ENCODE assay signal across 16 cellular contexts in genomic region chr16:13510425-13511151, GRCh38.
A peak's percentile ranks its signal among the peaks of the same experiment; 100 is the strongest.
DNase-seq lines count a peak whose midpoint lies in the region; TF ChIP-seq lines count a peak whose summit lies in the region.
"Had no signal": no experiment of that assay in that cellular context is flagged by ENCODE, and none has a peak within 500 bp of the region (broad histone marks: within the 10 kb centered on the region; RNA-seq: fewer than 3 reads in every experiment).

No MANE protein-coding gene starts in this region.

- H3K4me3 ChIP-seq in NB4 (ENCODE audit: low read depth, low read length) (no peak overlapping the region), epithelial cell of esophagus (ENCODE audit: low read length) (no peak overlapping the region), smooth muscle cell (no peak overlapping the region)
- H3K4me3 ChIP-seq: sigmoid colon, SJCRH30 had no signal

- H3K27ac ChIP-seq in smooth muscle cell (ENCODE audit: low read depth) = no peak overlapping the region
- H3K27ac ChIP-seq: sigmoid colon, SJCRH30 had no signal

- DNase-seq in NCI-H82 (lab: John Stamatoyannopoulos, UW) = peak; percentile 37
- no peak for DNase-seq in NCI-H82 treated with DMSO at 0.1 percent for 48 hours (lab: John Stamatoyannopoulos, UW; ENCODE audit: unreplicated experiment)
- DNase-seq in NB4 (ENCODE audit: low read depth) = peak; percentile 7
- no peak for DNase-seq in epithelial cell of esophagus (ENCODE audit: low read depth)
- DNase-seq in smooth muscle cell (lab: John Stamatoyannopoulos, UW; ENCODE audit: unreplicated experiment) = no peak
- no peak for DNase-seq in NCI-H187 (lab: John Stamatoyannopoulos, UW)
- DNase-seq in foreskin melanocyte = no peak
- DNase-seq in amniotic stem cell (lab: John Stamatoyannopoulos, UW) = no peak
- DNase-seq: activated CD4-positive, alpha-beta memory T cell treated with anti-CD3 and anti-CD28 coated beads, Interleukin-2, amount 10 ng/mL, durations not matched to agents 7 days and 5 days; activated effector memory CD4-positive, alpha-beta T cell treated with Interleukin-2 at 50 U/mL for 16 hours; anterior cingulate cortex; cortex of kidney; GF-D8; NCI-H2029; sigmoid colon had no signal

- no peaks in the 10 kb centered on the region for H3K4me1 ChIP-seq in smooth muscle cell (ENCODE audit: low read depth)
- H3K4me1 ChIP-seq: sigmoid colon, SJCRH30 had no signal

- H3K27me3 ChIP-seq in smooth muscle cell (ENCODE audit: low read depth) = no peaks in the 10 kb centered on the region
- H3K27me3 ChIP-seq: sigmoid colon, SJCRH30 had no signal

- no peak for TF ChIP-seq POLR2A in NB4 (IDR thresholded peaks at IDR 0.05; ENCODE audit: extremely low read depth, insufficient read length)

- WGBS in smooth muscle cell (ENCODE audit: low lambda C conversion rate) = 79% methylated on average over 5 of the region's 5 CpGs

- H3K9ac ChIP-seq in smooth muscle cell (ENCODE audit: low read depth) = no peak overlapping the region

- H3K9me3 ChIP-seq in smooth muscle cell (replicated peaks; ENCODE audit: low read depth) = no peaks in the 10 kb centered on the region
- H3K9me3 ChIP-seq: SJCRH30 had no signal

- H3K36me3 ChIP-seq in smooth muscle cell (ENCODE audit: low read depth) = no peaks in the 10 kb centered on the region
- H3K36me3 ChIP-seq: sigmoid colon, SJCRH30 had no signal

- TF ChIP-seq CTCF in NB4 (IDR thresholded peaks at IDR 0.05; ENCODE audit: low read depth, low read length) = peak; percentile 36
- peak; percentile 9 for TF ChIP-seq CTCF in epithelial cell of esophagus (IDR thresholded peaks at IDR 0.05; ENCODE audit: insufficient read depth, low read depth, low read length, missing control alignments)
- peak; percentile 20 for TF ChIP-seq CTCF in smooth muscle cell (IDR thresholded peaks at IDR 0.05; ENCODE audit: borderline replicate concordance, insufficient read depth, poor library complexity, severe bottlenecking)

- H3F3A ChIP-seq in smooth muscle cell (ENCODE audit: low read depth) = no peaks in the 10 kb centered on the region

- no peak overlapping the region for H2AFZ ChIP-seq in smooth muscle cell (ENCODE audit: low read depth)

- no peaks in the 10 kb centered on the region for H4K20me1 ChIP-seq in smooth muscle cell (ENCODE audit: low read depth)

- H3K4me2 ChIP-seq in smooth muscle cell = no peak overlapping the region

- no peaks in the 10 kb centered on the region for H3K79me2 ChIP-seq in smooth muscle cell (ENCODE audit: low read depth)

Comparison
In these comparisons a context has a peak if more than half of its experiments do, and no peak if none do; other contexts are left out.
1. DNase-seq: peak in NCI-H82 (single experiment) and NB4 (single experiment); none in NCI-H82 treated with DMSO at 0.1 percent for 48 hours (single experiment), epithelial cell of esophagus (single experiment), smooth muscle cell (single experiment), NCI-H187 (0 of 2), foreskin melanocyte (single experiment) and amniotic stem cell (single experiment).
2. Peak in every context shown above with its lines, with median percentiles within 50 percentile points of each other: CTCF ChIP-seq.